ENCODE assay signal across 15 cellular contexts in genomic region chr9:118558026-118558425, GRCh38.
DNase-seq lines count a peak whose midpoint lies in the region; ATAC-seq and TF ChIP-seq lines count a peak whose summit lies in the region.
"Had no signal": no experiment of that assay in that cellular context is flagged by ENCODE, and none has a peak within 500 bp of the region (broad histone marks: within the 10 kb centered on the region; RNA-seq: fewer than 3 reads in every experiment).

No MANE protein-coding gene starts in this region.

- H3K4me3 Mint-ChIP-seq in HFFc6 = no peak overlapping the region
- H3K4me3 Mint-ChIP-seq: CD14-positive monocyte; CD8-positive, alpha-beta T cell had no signal

- TF ChIP-seq CTCF in HFFc6 (IDR thresholded peaks at IDR 0.05) = no peak

- ATAC-seq in GM19467 (IDR thresholded peaks at IDR 0.05; ENCODE audit: unreplicated experiment) (no peak), HG02759 (IDR thresholded peaks at IDR 0.05; ENCODE audit: unreplicated experiment) (no peak)
- ATAC-seq: CD8-positive, alpha-beta T cell; K562 had no signal

- no peaks in the 10 kb centered on the region for H3K36me3 Mint-ChIP-seq in HFFc6 (ENCODE audit: low read depth)
- H3K36me3 Mint-ChIP-seq: CD14-positive monocyte; CD8-positive, alpha-beta T cell had no signal

- DNase-seq in EL = peak; percentile 20
- peak; percentile 17 for DNase-seq in HFFc6
- peak; percentile 25 for DNase-seq in kidney glomerular epithelial cell (lab: John Stamatoyannopoulos, UW)
- no peak for DNase-seq in DMS53 treated with DMSO at 0.1 percent for 48 hours (lab: John Stamatoyannopoulos, UW; ENCODE audit: unreplicated experiment)
- no peak for DNase-seq in central memory CD4-positive, alpha-beta T cell
- DNase-seq: Caco-2; CD8-positive, alpha-beta T cell; DMS53; GDM1; GOT3; Karpas-422 had no signal

- peaks cover 2% of the 10 kb centered on the region; the same call in 1 of the 2 replicates for H3K27me3 Mint-ChIP-seq in HFFc6 (ENCODE audit: insufficient read depth)

- peaks cover 15% of the 10 kb centered on the region for H3K4me1 Mint-ChIP-seq in HFFc6 (ENCODE audit: low read depth)
- H3K4me1 Mint-ChIP-seq: CD14-positive monocyte had no signal

- H3K27ac Mint-ChIP-seq in HFFc6 = no peak overlapping the region
- H3K27ac Mint-ChIP-seq: CD14-positive monocyte; CD8-positive, alpha-beta T cell had no signal

- H3K9me3 Mint-ChIP-seq in HFFc6 = peaks cover 4% of the 10 kb centered on the region; the same call in 1 of the 2 replicates

Comparison
In these comparisons a context has a peak if more than half of its experiments do, and no peak if none do; other contexts are left out.
1. DNase-seq: peak in EL (single experiment), HFFc6 (single experiment) and kidney glomerular epithelial cell (single experiment); none in DMS53 treated with DMSO at 0.1 percent for 48 hours (single experiment) and central memory CD4-positive, alpha-beta T cell (single experiment).